ENCODE assay signal across 8 cellular contexts in the genomic region with DNA sequence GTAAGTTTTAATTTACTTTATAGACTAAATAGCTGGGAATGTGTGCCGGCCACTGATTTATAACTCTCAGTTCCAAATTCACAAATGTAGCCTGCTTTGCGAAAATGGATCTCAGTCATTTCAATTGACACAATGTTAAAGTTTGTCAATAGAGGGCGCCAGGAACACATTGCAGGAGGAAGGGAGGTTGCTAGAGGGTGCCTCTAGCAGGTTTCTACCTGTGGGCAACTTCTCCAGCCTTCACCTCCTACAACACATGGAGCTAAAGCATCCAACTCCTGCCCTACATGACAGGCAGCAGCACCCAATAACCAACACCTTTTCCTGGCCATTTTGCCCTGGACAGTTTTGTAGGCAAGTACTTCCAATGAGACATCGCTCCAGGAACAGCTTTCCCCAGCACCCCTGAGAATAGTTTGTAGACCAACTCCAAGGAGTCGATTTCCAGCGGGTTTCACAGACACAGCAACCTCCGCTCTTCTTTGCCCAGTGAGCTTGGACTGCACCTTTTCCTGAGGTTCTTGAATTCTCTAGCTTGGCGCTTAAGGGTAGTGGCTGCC.
DNase-seq lines count a peak whose midpoint lies in the region; ATAC-seq and TF ChIP-seq lines count a peak whose summit lies in the region.

No MANE protein-coding gene starts in this region.

- H3K9me3 ChIP-seq in SK-N-SH, result no peaks in the 10 kb centered on the region
- no peaks in the 10 kb centered on the region for H3K9me3 ChIP-seq in CD4-positive, alpha-beta T cell (ENCODE audit: control insufficient read depth, low read length)

- H3F3A ChIP-seq in SK-N-SH (replicated peaks; ENCODE audit: insufficient read depth), result no peaks in the 10 kb centered on the region

- H3K4me3 Mint-ChIP-seq in immature natural killer cell, result no peak overlapping the region
- no peak overlapping the region for H3K4me3 Mint-ChIP-seq in CD4-positive, alpha-beta T cell

- H3K4me1 Mint-ChIP-seq in immature natural killer cell, result no peaks in the 10 kb centered on the region
- H3K4me1 Mint-ChIP-seq in CD4-positive, alpha-beta T cell (ENCODE audit: low read depth), result no peaks in the 10 kb centered on the region

- H3K27ac Mint-ChIP-seq in immature natural killer cell, result no peak overlapping the region
- H3K27ac Mint-ChIP-seq in CD4-positive, alpha-beta T cell, result no peak overlapping the region

- no peaks in the 10 kb centered on the region for H4K20me1 ChIP-seq in SK-N-SH (ENCODE audit: insufficient read depth)

- CTCF ChIA-PET in SK-N-SH (lab: Yijun Ruan, JAX), result interaction anchor here (0.6 to 1.4 kb wide), 7 partner anchors 10 to 812 kb away, joined by 3 to 5 read pairs (median 3); no protein-coding TSS in a partner anchor
- CTCF ChIA-PET in CD4-positive, alpha-beta T cell (lab: Charles Lee), result no interaction called here

- no peaks in the 10 kb centered on the region for H3K36me3 Mint-ChIP-seq in immature natural killer cell
- H3K36me3 Mint-ChIP-seq in CD4-positive, alpha-beta T cell (ENCODE audit: low read depth), result no peaks in the 10 kb centered on the region

- POLR2A ChIA-PET in SK-N-SH (lab: Yijun Ruan, JAX), result no interaction called here
- POLR2A ChIA-PET in CD4-positive, alpha-beta T cell (lab: Charles Lee), result no interaction called here

- H2AFZ ChIP-seq in SK-N-SH (ENCODE audit: low read depth), result no peak overlapping the region

- WGBS in SK-N-SH (ENCODE audit: low lambda C conversion rate), result 81% methylated on average over 8 of the region's 8 CpGs

- H3K4me2 ChIP-seq in SK-N-SH, result no peak overlapping the region

- peak; percentile 77 for TF ChIP-seq RAD21 in SK-N-SH (IDR thresholded peaks at IDR 0.05; ENCODE audit: low read length)

- no peaks in the 10 kb centered on the region for H3K4me1 ChIP-seq in SK-N-SH (ENCODE audit: control insufficient read depth in 1 of 2, insufficient read depth in 2 of 2, low read depth in 1 of 2, low read length in 1 of 2)

- TF ChIP-seq CTCF in SK-N-SH (IDR thresholded peaks at IDR 0.05), result peak; percentile 61
- no peak for TF ChIP-seq CTCF in CD4-positive, alpha-beta T cell (IDR thresholded peaks at IDR 0.05)

- peaks cover 0 to 2% (median 0%) of the 10 kb centered on the region in 3 donors for H3K27me3 Mint-ChIP-seq in immature natural killer cell (ENCODE audit: low read depth in 3 of 3)
- H3K27me3 Mint-ChIP-seq in CD4-positive, alpha-beta T cell, result no peaks in the 10 kb centered on the region

- DNase-seq in DMS53 treated with DMSO at 0.1 percent for 48 hours (lab: John Stamatoyannopoulos, UW; ENCODE audit: unreplicated experiment), result peak; percentile 36
- peak; percentile 19 to 40 for DNase-seq in Kasumi-1 (lab: John Stamatoyannopoulos, UW)
- peak; percentile 14 for DNase-seq in SK-N-SH
- peak; percentile 5 to 15 (median 6) for DNase-seq in immature natural killer cell
- no peak for DNase-seq in CD4-positive, alpha-beta T cell
- no peak for DNase-seq in ureter (ENCODE audit: low spot score)
- DNase-seq in stimulated activated CD4-positive, alpha-beta T cell treated with anti-CD3 and anti-CD28 coated beads, Interleukin-2, amount 100 ng/mL, for 24 hours, result no peak

- H3K9me3 Mint-ChIP-seq in immature natural killer cell, result no peaks in the 10 kb centered on the region
- peaks cover 4% of the 10 kb centered on the region for H3K9me3 Mint-ChIP-seq in CD4-positive, alpha-beta T cell

- TF ChIP-seq EP300 in SK-N-SH (IDR thresholded peaks at IDR 0.05; ENCODE audit: borderline replicate concordance in 1 of 2, low read depth in 1 of 2, low read length in 1 of 2), result no peak

- no peaks in the 10 kb centered on the region for H3K36me3 ChIP-seq in SK-N-SH (replicated peaks in 1 of 2; ENCODE audit: control insufficient read depth in 1 of 2, insufficient read depth in 2 of 2, low read length in 1 of 2)

- no peaks in the 10 kb centered on the region; the same call in 1 of the 2 replicates for H3K9me2 ChIP-seq in SK-N-SH

- no peak for ATAC-seq in CD4-positive, alpha-beta T cell (ENCODE audit: poor library complexity)
- ATAC-seq in GM21526 (IDR thresholded peaks at IDR 0.05; ENCODE audit: low FRiP score, unreplicated experiment), result no peak

- H3K79me2 ChIP-seq in SK-N-SH (ENCODE audit: insufficient read depth), result no peaks in the 10 kb centered on the region

- H3K4me3 ChIP-seq in SK-N-SH (ENCODE audit: low read depth in 2 of 2, low read length in 1 of 2), result no peak overlapping the region

- H3K27me3 ChIP-seq in SK-N-SH (ENCODE audit: insufficient read depth), result no peaks in the 10 kb centered on the region
- H3K27me3 ChIP-seq in CD4-positive, alpha-beta T cell (ENCODE audit: control insufficient read depth, insufficient read depth, low read length), result no peaks in the 10 kb centered on the region

- no peak overlapping the region for H3K9ac ChIP-seq in SK-N-SH

- no peak overlapping the region for H3K27ac ChIP-seq in SK-N-SH (ENCODE audit: low read depth in 2 of 2, low read length in 1 of 2)
- no peak overlapping the region for H3K27ac ChIP-seq in CD4-positive, alpha-beta T cell (ENCODE audit: low read depth, low read length)

- intact Hi-C loops in CD4-positive, alpha-beta T cell (cut with DNase I, micrococcal nuclease), result no loop called here

TF ChIP-seq in SK-N-SH, 30 proteins besides CTCF, POLR2A, EP300 and RAD21:
- no peak for TF ChIP-seq RCOR1 (IDR thresholded peaks at IDR 0.05; ENCODE audit: low read length)
- peak; percentile 58 for TF ChIP-seq SMC3 (IDR thresholded peaks at IDR 0.05; ENCODE audit: low read depth, low read length)

Comparison
In these comparisons a context has a peak if more than half of its experiments do, and no peak if none do; other contexts are left out.
1. DNase-seq: peak in DMS53 treated with DMSO at 0.1 percent for 48 hours (single experiment), Kasumi-1 (2 of 2), SK-N-SH (single experiment) and immature natural killer cell (3 of 3); none in CD4-positive, alpha-beta T cell (0 of 10), ureter (single experiment) and stimulated activated CD4-positive, alpha-beta T cell treated with anti-CD3 and anti-CD28 coated beads, Interleukin-2, amount 100 ng/mL, for 24 hours (0 of 2).